23 cellular contexts compared by ENCODE assay signal in genomic region chr3:123752228-123752627, GRCh38.
DNase-seq lines count a peak whose midpoint lies in the region; ATAC-seq, FAIRE-seq and TF ChIP-seq lines count a peak whose summit lies in the region.
"Had no signal": no experiment of that assay in that cellular context is flagged by ENCODE, and none has a peak within 500 bp of the region (broad histone marks: within the 10 kb centered on the region; RNA-seq: fewer than 3 reads in every experiment).

No MANE protein-coding gene starts in this region.

- peak overlapping the region; percentile 69 for H3K27ac Mint-ChIP-seq in MCF 10A (ENCODE audit: low read depth, unreplicated experiment)
- H3K27ac Mint-ChIP-seq: B cell, CD14-positive monocyte had no signal

- H3K4me1 Mint-ChIP-seq in MCF 10A (ENCODE audit: insufficient read depth, unreplicated experiment), result peaks cover 31% of the 10 kb centered on the region

- no peaks in the 10 kb centered on the region for H3K27me3 ChIP-seq in breast epithelium
- no peaks in the 10 kb centered on the region for H3K27me3 ChIP-seq in neuronal stem cell (ENCODE audit: control insufficient read depth in 3 of 3, insufficient read depth in 3 of 3, low read depth in 1 of 3, low read length in 3 of 3)
- no peaks in the 10 kb centered on the region for H3K27me3 ChIP-seq in spleen (replicated peaks in 1 of 7)
- H3K27me3 ChIP-seq: MG63, SJSA1 had no signal

- FAIRE-seq in kidney (lab: Jason Lieb, UNC) (no peak), GM12892 (lab: Jason Lieb, UNC) (no peak)
- FAIRE-seq: H1 had no signal

- H3K9me3 ChIP-seq in breast epithelium (no peaks in the 10 kb centered on the region), kidney (ENCODE audit: control insufficient read depth in 1 of 2, low read length in 2 of 2) (no peaks in the 10 kb centered on the region), neuronal stem cell (replicated peaks in 1 of 2; ENCODE audit: control insufficient read depth in 2 of 2, insufficient read depth in 1 of 2, low read depth in 1 of 2, low read length in 2 of 2) (peaks cover 0 to 3% of the 10 kb centered on the region in 2 donors), spleen (no peaks in the 10 kb centered on the region)
- H3K9me3 ChIP-seq: SJSA1 had no signal

- TF ChIP-seq POLR2A in breast epithelium (IDR thresholded peaks at IDR 0.05), result no peak
- no peak for TF ChIP-seq POLR2A in GM12892 (IDR thresholded peaks at IDR 0.05; ENCODE audit: low read depth, low read length)
- TF ChIP-seq POLR2A in spleen (IDR thresholded peaks at IDR 0.05), result no peak

- H3K36me3 ChIP-seq in breast epithelium, result no peaks in the 10 kb centered on the region
- H3K36me3 ChIP-seq in kidney (ENCODE audit: control insufficient read depth in 1 of 2, insufficient read depth in 2 of 2, low read length in 2 of 2), result peaks cover 0 to 3% of the 10 kb centered on the region in 2 donors
- H3K36me3 ChIP-seq in neuronal stem cell (replicated peaks in 1 of 2; ENCODE audit: control insufficient read depth in 2 of 2, insufficient read depth in 2 of 2, low read length in 2 of 2), result peaks cover 6 to 14% of the 10 kb centered on the region in 2 donors
- no peaks in the 10 kb centered on the region for H3K36me3 ChIP-seq in spleen

- no peak overlapping the region for H3K14ac ChIP-seq in neuronal stem cell (ENCODE audit: low read length)

- H2BK12ac ChIP-seq in neuronal stem cell (ENCODE audit: low read length), result no peak overlapping the region

- no CpG with 5 or more reads among the region's 8 CpGs for WGBS in neuronal stem cell (ENCODE audit: extremely low coverage in 2 of 2, insufficient read length in 2 of 2, insufficient replicate concordance in 1 of 2), 2 donors
- WGBS in spleen, 5 donors, result 91 to 99% (median 94%) methylated on average over 8 of the region's 8 CpGs

- no peak overlapping the region for H2AK5ac ChIP-seq in neuronal stem cell (ENCODE audit: low read depth, low read length)

- no peak overlapping the region for H3K4me2 ChIP-seq in neuronal stem cell (ENCODE audit: insufficient read depth, low read length, poor library complexity, severe bottlenecking)

- H2BK5ac ChIP-seq in neuronal stem cell (ENCODE audit: low read length), result no peak overlapping the region

- no peaks in the 10 kb centered on the region for H3K9me3 Mint-ChIP-seq in MCF 10A (ENCODE audit: unreplicated experiment)

- POLR2A ChIA-PET in MCF 10A (lab: Yijun Ruan, JAX), result no interaction called here

- H3K18ac ChIP-seq in neuronal stem cell (ENCODE audit: low read length), result peak overlapping the region; percentile 39

- H3K4ac ChIP-seq in neuronal stem cell (ENCODE audit: low read length), result no peak overlapping the region

- H4K91ac ChIP-seq in neuronal stem cell (ENCODE audit: low read depth, low read length, poor library complexity), result no peak overlapping the region

- no peak overlapping the region for H2BK15ac ChIP-seq in neuronal stem cell (ENCODE audit: low read length)

- H3K27me3 Mint-ChIP-seq in MCF 10A (ENCODE audit: insufficient read depth, unreplicated experiment), result no peaks in the 10 kb centered on the region

- H3K36me3 Mint-ChIP-seq in MCF 10A (ENCODE audit: insufficient read depth, unreplicated experiment), result peaks cover 10% of the 10 kb centered on the region
- H3K36me3 Mint-ChIP-seq: CD14-positive monocyte had no signal

- CTCF ChIA-PET in MCF 10A (lab: Yijun Ruan, JAX), result interaction anchor here (1.0 kb wide), 2 partner anchors 29 to 33 kb away, joined by 3 to 4 read pairs; no protein-coding TSS in a partner anchor

- H3K4me1 ChIP-seq in breast epithelium, result peaks cover 3 to 4% of the 10 kb centered on the region in 2 donors
- peaks cover 41 to 75% of the 10 kb centered on the region in 2 donors for H3K4me1 ChIP-seq in kidney (ENCODE audit: control insufficient read depth in 1 of 2, insufficient read depth in 1 of 2, low read depth in 1 of 2, low read length in 2 of 2)
- peaks cover 4 to 6% of the 10 kb centered on the region in 2 donors for H3K4me1 ChIP-seq in neuronal stem cell (ENCODE audit: control insufficient read depth in 2 of 2, insufficient read depth in 1 of 2, low read depth in 1 of 2, low read length in 2 of 2)
- peaks cover 0 to 6% (median 5%) of the 10 kb centered on the region in 6 donors for H3K4me1 ChIP-seq in spleen

- H3K27ac ChIP-seq in breast epithelium (no peak overlapping the region), kidney (ENCODE audit: low read depth in 2 of 2, low read length in 2 of 2) (peak overlapping the region; percentile 77 to 96), neuronal stem cell (replicated peaks; ENCODE audit: low read length) (no peak overlapping the region), spleen (peak overlapping the region in 1 of 8 donors; percentile 23)

- no peak overlapping the region for H3K23ac ChIP-seq in neuronal stem cell (ENCODE audit: low read depth, low read length, poor library complexity)

- no peak overlapping the region for H2BK120ac ChIP-seq in neuronal stem cell (ENCODE audit: low read depth, low read length)

- H3K4me3 Mint-ChIP-seq in MCF 10A (ENCODE audit: unreplicated experiment), result no peak overlapping the region
- H3K4me3 Mint-ChIP-seq: B cell, CD14-positive monocyte had no signal

- ATAC-seq in GM21825 (IDR thresholded peaks at IDR 0.05; ENCODE audit: unreplicated experiment), result no peak
- ATAC-seq: HCT116, Right ventricle myocardium inferior had no signal

- no peak overlapping the region for H3K9ac ChIP-seq in kidney (ENCODE audit: low read length in 2 of 2)
- H3K9ac ChIP-seq in neuronal stem cell (ENCODE audit: low read depth, low read length, poor library complexity), result no peak overlapping the region

- no peak overlapping the region for H2AFZ ChIP-seq in neuronal stem cell (ENCODE audit: low read length)

- no peak for DNase-seq in MCF 10A (ENCODE audit: unreplicated experiment)
- no peak for DNase-seq in breast epithelium (ENCODE audit: low spot score in 2 of 2)
- no peak for DNase-seq in kidney
- DNase-seq in neuronal stem cell (ENCODE audit: low spot score), result no peak
- no peak for DNase-seq in GM12892 (ENCODE audit: insufficient read length)
- DNase-seq in spleen, result no peak
- no peak for DNase-seq in LoVo (ENCODE audit: low spot score)
- DNase-seq: 8988T, DMS53, GDM1, Karpas-422, MG63, NCI-H1417, NCI-H187, NCI-H446 treated with DMSO at 0.1 percent for 48 hours, NCI-H526 treated with DMSO at 0.1 percent for 48 hours had no signal

- no peak overlapping the region for H3K4me3 ChIP-seq in breast epithelium
- no peak overlapping the region for H3K4me3 ChIP-seq in kidney (ENCODE audit: low read length in 2 of 2)
- no peak overlapping the region for H3K4me3 ChIP-seq in neuronal stem cell (ENCODE audit: low read length in 2 of 2)
- no peak overlapping the region for H3K4me3 ChIP-seq in spleen
- H3K4me3 ChIP-seq: MG63, SJSA1 had no signal

- intact Hi-C loops in MCF 10A (cut with micrococcal nuclease), result no loop called here
- intact Hi-C loops in breast epithelium (cut with DNase I; ENCODE audit: low total_unique reads), result no loop called here
- intact Hi-C loops in kidney (cut with DNase I), result no loop called here
- intact Hi-C loops in spleen (cut with DNase I; ENCODE audit: low total_unique reads), result no loop called here

- TF ChIP-seq CTCF in MCF 10A (IDR thresholded peaks at IDR 0.05; ENCODE audit: unreplicated experiment) (no peak), breast epithelium (IDR thresholded peaks at IDR 0.05) (no peak), kidney (IDR thresholded peaks at IDR 0.05; ENCODE audit: borderline replicate concordance, extremely low read depth, insufficient read depth) (no peak), spleen (IDR thresholded peaks at IDR 0.05 in 8 of 11, conservative IDR thresholded peaks at IDR 0.05 in 3 of 11) (no peak)

- no TSS peak for BruUV-seq in MCF 10A (replicated peaks; lab: Mats Ljungman, UMichigan)

- no peak overlapping the region for H4K8ac ChIP-seq in neuronal stem cell (ENCODE audit: low read depth, low read length)

- H3K79me1 ChIP-seq in neuronal stem cell (ENCODE audit: low read depth, low read length), result no peaks in the 10 kb centered on the region

Comparison
In these comparisons a context has a peak if more than half of its experiments do, and no peak if none do; other contexts are left out.
1. H3K27ac ChIP-seq: peak in kidney (2 of 2); none in breast epithelium (0 of 2) and neuronal stem cell (single experiment).